39 cellular contexts compared by ENCODE assay signal in genomic region chr15:65925338-65925737, GRCh38.
"Had no signal": no experiment of that assay in that cellular context is flagged by ENCODE, and none has a peak within 500 bp of the region (broad histone marks: within the 10 kb centered on the region; RNA-seq: fewer than 3 reads in every experiment).

No MANE protein-coding gene starts in this region.

- H3K27ac ChIP-seq: adrenal gland, ascending aorta, body of pancreas, brain microvascular endothelial cell, breast epithelium, cardiac muscle cell had no signal

- DNase-seq: activated effector memory CD4-positive, alpha-beta T cell treated with anti-CD3 and anti-CD28 coated beads, Interleukin-2, amount 50 U/mL, for 16 hours; activated effector memory CD4-positive, alpha-beta T cell treated with Interleukin-2 at 50 U/mL for 16 hours; activated gamma-delta T cell; activated gamma-delta T cell treated with Interleukin-2 at 50 U/mL for 16 hours; activated naive CD4-positive, alpha-beta T cell; activated naive CD4-positive, alpha-beta T cell treated with anti-CD3 and anti-CD28 coated beads for 36 hours; activated naive CD4-positive, alpha-beta T cell treated with anti-CD3 and anti-CD28 coated beads, Interleukin-2, amount 10 ng/mL, durations not matched to agents 7 days and 5 days; activated naive CD4-positive, alpha-beta T cell treated with anti-CD3 and anti-CD28 coated beads, Interleukin-2, amount 50 U/mL, for 16 hours; activated naive CD4-positive, alpha-beta T cell treated with Interleukin-2 at 50 U/mL for 16 hours; activated naive CD8-positive, alpha-beta T cell treated with anti-CD3 and anti-CD28 coated beads for 36 hours; activated naive CD8-positive, alpha-beta T cell treated with anti-CD3 and anti-CD28 coated beads, Interleukin-2, amount 10 ng/mL, durations not matched to agents 7 days and 5 days; activated naive CD8-positive, alpha-beta T cell treated with anti-CD3 and anti-CD28 coated beads, Interleukin-2, amount 50 U/mL, for 24 hours; activated T-cell treated with anti-CD3 and anti-CD28 coated beads, Interleukin-2, amount 50 U/mL, for 24 hours; activated T-cell treated with anti-CD3 and anti-CD28 coated beads, Interleukin-2, amount 50 U/mL, for 4 hours; activated T-cell treated with anti-CD3 and anti-CD28 coated beads, Interleukin-2, amount 50 U/mL, for 48 hours; activated T-cell treated with anti-CD3 and anti-CD28 coated beads, Interleukin-2, amount 50 U/mL, for 72 hours; adrenal gland; amniotic stem cell; amygdala; anterior cingulate cortex; aorta; body of pancreas; brain microvascular endothelial cell; central memory CD4-positive, alpha-beta T cell; cerebellar nuclear complex had no signal

- H3K9me3 ChIP-seq: adrenal gland, ascending aorta, body of pancreas, breast epithelium had no signal

- H3K9me3 Mint-ChIP-seq: activated naive CD4-positive, alpha-beta T cell treated with anti-CD3 and anti-CD28 coated beads for 36 hours; activated naive CD4-positive, alpha-beta T cell treated with anti-CD3 and anti-CD28 coated beads, Interleukin-2, amount 10 ng/mL, durations not matched to agents 7 days and 5 days; activated naive CD4-positive, alpha-beta T cell treated with anti-CD3 and anti-CD28 coated beads, Interleukin-2, amount 50 U/mL, for 24 hours; activated naive CD4-positive, alpha-beta T cell treated with anti-CD3 and anti-CD28 coated beads, Interleukin-2, amount 50 U/mL, for 72 hours; activated naive CD8-positive, alpha-beta T cell treated with anti-CD3 and anti-CD28 coated beads for 36 hours; activated naive CD8-positive, alpha-beta T cell treated with anti-CD3 and anti-CD28 coated beads, Interleukin-2, amount 10 ng/mL, durations not matched to agents 7 days and 5 days; activated naive CD8-positive, alpha-beta T cell treated with anti-CD3 and anti-CD28 coated beads, Interleukin-2, amount 50 U/mL, for 24 hours; activated T-cell treated with anti-CD3 and anti-CD28 coated beads, Interleukin-2, amount 50 U/mL, for 24 hours; activated T-cell treated with anti-CD3 and anti-CD28 coated beads, Interleukin-2, amount 50 U/mL, for 4 hours; activated T-cell treated with anti-CD3 and anti-CD28 coated beads, Interleukin-2, amount 50 U/mL, for 72 hours; activated T-helper 1 cell treated with anti-CD3 and anti-CD28 coated beads, Interleukin-12 subunit alpha, Interleukin-12 subunit beta, Interleukin-2, Interleukin-4 antibody, amounts not matched to agents 30 ng/mL and 10 ng/mL and 1 ng/mL, durations not matched to agents 14 hours and 24 hours and 36 hours; activated T-helper 17 cell treated with anti-CD3 and anti-CD28 coated beads, Interleukin-2, amount 50 U/mL, for 72 hours; activated T-helper 2 cell treated with anti-CD3 and anti-CD28 coated beads, Interferon-gamma antibody, Interleukin-2, Interleukin-4, amounts not matched to agents 10 μg/mL and 5 μg/mL and 100 μg/mL, durations not matched to agents 14 hours and 24 hours and 36 hours; central memory CD8-positive, alpha-beta T cell had no signal

- H3K4me1 ChIP-seq: ascending aorta, breast epithelium had no signal

- H3K27ac Mint-ChIP-seq: activated naive CD4-positive, alpha-beta T cell treated with anti-CD3 and anti-CD28 coated beads for 36 hours; activated naive CD4-positive, alpha-beta T cell treated with anti-CD3 and anti-CD28 coated beads, Interleukin-2, amount 10 ng/mL, durations not matched to agents 7 days and 5 days; activated naive CD4-positive, alpha-beta T cell treated with anti-CD3 and anti-CD28 coated beads, Interleukin-2, amount 50 U/mL, for 24 hours; activated naive CD4-positive, alpha-beta T cell treated with anti-CD3 and anti-CD28 coated beads, Interleukin-2, amount 50 U/mL, for 72 hours; activated naive CD8-positive, alpha-beta T cell; activated naive CD8-positive, alpha-beta T cell treated with anti-CD3 and anti-CD28 coated beads for 36 hours; activated naive CD8-positive, alpha-beta T cell treated with anti-CD3 and anti-CD28 coated beads, Interleukin-2, amount 10 ng/mL, durations not matched to agents 7 days and 5 days; activated naive CD8-positive, alpha-beta T cell treated with anti-CD3 and anti-CD28 coated beads, Interleukin-2, amount 50 U/mL, for 24 hours; activated T-cell treated with anti-CD3 and anti-CD28 coated beads, Interleukin-2, amount 50 U/mL, for 24 hours; activated T-cell treated with anti-CD3 and anti-CD28 coated beads, Interleukin-2, amount 50 U/mL, for 72 hours; activated T-helper 1 cell treated with anti-CD3 and anti-CD28 coated beads, Interleukin-12 subunit alpha, Interleukin-12 subunit beta, Interleukin-2, Interleukin-4 antibody, amounts not matched to agents 30 ng/mL and 10 ng/mL and 1 ng/mL, durations not matched to agents 14 hours and 24 hours and 36 hours; activated T-helper 2 cell treated with anti-CD3 and anti-CD28 coated beads, Interferon-gamma antibody, Interleukin-2, Interleukin-4, amounts not matched to agents 10 μg/mL and 5 μg/mL and 100 μg/mL, durations not matched to agents 14 hours and 24 hours and 36 hours; brain had no signal

- H3K27me3 ChIP-seq: adrenal gland, ascending aorta, body of pancreas, brain microvascular endothelial cell, breast epithelium, cardiac muscle cell had no signal

- H3K36me3 Mint-ChIP-seq: activated naive CD4-positive, alpha-beta T cell treated with anti-CD3 and anti-CD28 coated beads, Interleukin-2, amount 10 ng/mL, durations not matched to agents 7 days and 5 days; activated naive CD4-positive, alpha-beta T cell treated with anti-CD3 and anti-CD28 coated beads, Interleukin-2, amount 50 U/mL, for 24 hours; activated naive CD4-positive, alpha-beta T cell treated with anti-CD3 and anti-CD28 coated beads, Interleukin-2, amount 50 U/mL, for 72 hours; activated naive CD8-positive, alpha-beta T cell treated with anti-CD3 and anti-CD28 coated beads for 36 hours; activated naive CD8-positive, alpha-beta T cell treated with anti-CD3 and anti-CD28 coated beads, Interleukin-2, amount 10 ng/mL, durations not matched to agents 7 days and 5 days; brain had no signal

- ATAC-seq: activated naive CD4-positive, alpha-beta T cell treated with anti-CD3 and anti-CD28 coated beads, Interleukin-2, amount 50 U/mL, for 72 hours; activated naive CD8-positive, alpha-beta T cell treated with anti-CD3 and anti-CD28 coated beads, Interleukin-2, amount 50 U/mL, for 24 hours; activated T-cell treated with anti-CD3 and anti-CD28 coated beads, Interleukin-2, amount 50 U/mL, for 4 hours; activated T-cell treated with anti-CD3 and anti-CD28 coated beads, Interleukin-2, amount 50 U/mL, for 72 hours; activated T-helper 17 cell treated with anti-CD3 and anti-CD28 coated beads, Interleukin-2, amount 50 U/mL, for 72 hours; body of pancreas had no signal

- H3K27me3 Mint-ChIP-seq: activated naive CD4-positive, alpha-beta T cell treated with anti-CD3 and anti-CD28 coated beads, Interleukin-2, amount 50 U/mL, for 24 hours; activated naive CD8-positive, alpha-beta T cell; activated naive CD8-positive, alpha-beta T cell treated with anti-CD3 and anti-CD28 coated beads for 36 hours; activated naive CD8-positive, alpha-beta T cell treated with anti-CD3 and anti-CD28 coated beads, Interleukin-2, amount 10 ng/mL, durations not matched to agents 7 days and 5 days; activated naive CD8-positive, alpha-beta T cell treated with anti-CD3 and anti-CD28 coated beads, Interleukin-2, amount 50 U/mL, for 24 hours; activated T-cell treated with anti-CD3 and anti-CD28 coated beads, Interleukin-2, amount 50 U/mL, for 24 hours; activated T-helper 17 cell treated with anti-CD3 and anti-CD28 coated beads, Interleukin-2, amount 50 U/mL, for 72 hours; central memory CD8-positive, alpha-beta T cell had no signal

- FAIRE-seq: astrocyte, bronchial epithelial cell, colon had no signal

- H3K36me3 ChIP-seq: adrenal gland, ascending aorta, brain microvascular endothelial cell, breast epithelium, cardiac muscle cell had no signal

- H3K4me3 Mint-ChIP-seq: activated naive CD4-positive, alpha-beta T cell treated with anti-CD3 and anti-CD28 coated beads for 36 hours; activated naive CD4-positive, alpha-beta T cell treated with anti-CD3 and anti-CD28 coated beads, Interleukin-2, amount 10 ng/mL, durations not matched to agents 7 days and 5 days; activated naive CD4-positive, alpha-beta T cell treated with anti-CD3 and anti-CD28 coated beads, Interleukin-2, amount 50 U/mL, for 24 hours; activated naive CD8-positive, alpha-beta T cell; activated naive CD8-positive, alpha-beta T cell treated with anti-CD3 and anti-CD28 coated beads for 36 hours; activated naive CD8-positive, alpha-beta T cell treated with anti-CD3 and anti-CD28 coated beads, Interleukin-2, amount 10 ng/mL, durations not matched to agents 7 days and 5 days; activated naive CD8-positive, alpha-beta T cell treated with anti-CD3 and anti-CD28 coated beads, Interleukin-2, amount 50 U/mL, for 24 hours; activated T-cell treated with anti-CD3 and anti-CD28 coated beads, Interleukin-2, amount 50 U/mL, for 24 hours; activated T-cell treated with anti-CD3 and anti-CD28 coated beads, Interleukin-2, amount 50 U/mL, for 4 hours; activated T-cell treated with anti-CD3 and anti-CD28 coated beads, Interleukin-2, amount 50 U/mL, for 72 hours; activated T-helper 1 cell treated with anti-CD3 and anti-CD28 coated beads, Interleukin-12 subunit alpha, Interleukin-12 subunit beta, Interleukin-2, Interleukin-4 antibody, amounts not matched to agents 30 ng/mL and 10 ng/mL and 1 ng/mL, durations not matched to agents 14 hours and 24 hours and 36 hours; activated T-helper 17 cell treated with anti-CD3 and anti-CD28 coated beads, Interleukin-2, amount 50 U/mL, for 72 hours; brain; central memory CD8-positive, alpha-beta T cell had no signal

- H3K4me1 Mint-ChIP-seq: activated naive CD4-positive, alpha-beta T cell treated with anti-CD3 and anti-CD28 coated beads, Interleukin-2, amount 10 ng/mL, durations not matched to agents 7 days and 5 days; activated naive CD4-positive, alpha-beta T cell treated with anti-CD3 and anti-CD28 coated beads, Interleukin-2, amount 50 U/mL, for 24 hours; activated naive CD8-positive, alpha-beta T cell treated with anti-CD3 and anti-CD28 coated beads, Interleukin-2, amount 10 ng/mL, durations not matched to agents 7 days and 5 days; activated T-helper 17 cell treated with anti-CD3 and anti-CD28 coated beads, Interleukin-2, amount 50 U/mL, for 72 hours; central memory CD8-positive, alpha-beta T cell had no signal

- H3K4me3 ChIP-seq: adrenal gland, ascending aorta, body of pancreas, breast epithelium, cardiac muscle cell had no signal
